ENCODE assay signal across 8 cellular contexts in genomic region chr16:12803203-12804093, GRCh38. TPM values are rescaled to one million over a fixed set of nuclear protein-coding genes. Genes with fewer than 3 reads are reported as not detected.
DNase-seq lines count a peak whose midpoint lies in the region; ATAC-seq, FAIRE-seq and TF ChIP-seq lines count a peak whose summit lies in the region.

TSS of gene CPPED1 (minus strand) at chr16:12803887. CDS start at chr16:12803776, 111 bp downstream.

- H4K20me1 ChIP-seq in HepG2 (ENCODE audit: insufficient read depth, low read length): peaks cover 16% of the 10 kb centered on the region

- in situ Hi-C loops in HepG2 (cut with HindIII; ENCODE audit: extremely low pct_ligation_motif_present, low pct_unique_long_range_greater_than_20kb): loop anchor here (25.0 kb wide), 1 partner anchor 466 kb away; no protein-coding TSS in a partner anchor

- H3K4me3 Mint-ChIP-seq in dendritic cell treated with granulocyte-macrophage colony-stimulating factor and Interleukin-4, amounts not matched to agents 40 ng/mL and 50 ng/mL, for 4 days: peak within 1 kb of the TSS; percentile 85

- H3K9me3 Mint-ChIP-seq in dendritic cell treated with granulocyte-macrophage colony-stimulating factor and Interleukin-4, amounts not matched to agents 40 ng/mL and 50 ng/mL, for 4 days: no peaks in the 10 kb centered on the region

- no peaks in the 10 kb centered on the region; a peak in 1 of 5 replicates for H3K36me3 ChIP-seq in HepG2 (replicated peaks in 1 of 2; ENCODE audit: control insufficient read depth in 1 of 2, insufficient read depth in 2 of 2, low read length in 2 of 2)

- POLR2A ChIA-PET in HepG2 (lab: Yijun Ruan, JAX): interaction anchor here (0.7 to 2.5 kb wide), 15 partner anchors 8 to 237 kb away, joined by 3 to 21 read pairs (median 6); no protein-coding TSS in a partner anchor

- intact Hi-C loops in dendritic cell treated with granulocyte-macrophage colony-stimulating factor and Interleukin-4, amounts not matched to agents 40 ng/mL and 50 ng/mL, for 4 days (cut with micrococcal nuclease): loop anchor here (5.0 kb wide), 1 partner anchor 346 kb away; no protein-coding TSS in a partner anchor
- intact Hi-C loops in HepG2 (cut with micrococcal nuclease; ENCODE audit: unreplicated experiment): loop anchor here (1.0 to 5.0 kb wide), 2 partner anchors 190 to 231 kb away; no protein-coding TSS in a partner anchor

- peaks cover 31% of the 10 kb centered on the region for H3K36me3 Mint-ChIP-seq in dendritic cell treated with granulocyte-macrophage colony-stimulating factor and Interleukin-4, amounts not matched to agents 40 ng/mL and 50 ng/mL, for 4 days (ENCODE audit: low read depth)

- TF ChIP-seq POLR2A in GM19193 (IDR thresholded peaks at IDR 0.05; ENCODE audit: extremely low read depth, insufficient read depth, insufficient read length): peak; percentile 85
- TF ChIP-seq POLR2A in HepG2 (IDR thresholded peaks at IDR 0.05; ENCODE audit: insufficient read depth in 1 of 2, low read depth in 2 of 2, low read length in 2 of 2): peak; percentile 94 to 97

- peak within 1 kb of the TSS; percentile 89 for H3K27ac Mint-ChIP-seq in dendritic cell treated with granulocyte-macrophage colony-stimulating factor and Interleukin-4, amounts not matched to agents 40 ng/mL and 50 ng/mL, for 4 days

- TF ChIP-seq CTCF in HepG2 (CRISPR knock-in tag; IDR thresholded peaks at IDR 0.05): peak; percentile 45

- peak; percentile 82 to 88 for DNase-seq in AML-193 (lab: John Stamatoyannopoulos, UW)
- DNase-seq in NCI-H526 (lab: John Stamatoyannopoulos, UW): peak; percentile 88 to 96
- DNase-seq in activated CD4-positive, alpha-beta T cell treated with anti-CD3 and anti-CD28 coated beads, Interleukin-2, amount 50 U/mL, for 24 hours (ENCODE audit: low read depth in 1 of 2, low spot score in 1 of 2): peak; percentile 88 to 90
- DNase-seq in HepG2 (ENCODE audit: low spot score): peak; percentile 93
- peak; percentile 82 for DNase-seq in stimulated activated CD4-positive, alpha-beta T cell treated with anti-CD3 and anti-CD28 coated beads, Interleukin-2, amount 100 ng/mL, for 4 hours (ENCODE audit: low read depth)

- H3K79me2 ChIP-seq in HepG2 (ENCODE audit: insufficient read depth, low read length): peaks cover 49% of the 10 kb centered on the region

- peak; percentile 60 for FAIRE-seq in HepG2 (lab: Jason Lieb, UNC)

- peak within 1 kb of the TSS; percentile 97 for H3K27ac ChIP-seq in HepG2 (ENCODE audit: extremely low read length, insufficient read depth, low read length)

- CTCF ChIA-PET in HepG2 (lab: Yijun Ruan, JAX; ENCODE audit: low intra/inter-chr PET ratio, low total read pairs): no interaction called here

- peak within 1 kb of the TSS; percentile 99 for H3K4me2 ChIP-seq in HepG2 (ENCODE audit: low read depth, low read length)

- H3K4me3 ChIP-seq in HepG2 (replicated peaks in 1 of 3; ENCODE audit: insufficient read depth in 1 of 3, low read depth in 2 of 3, low read length in 3 of 3): peak within 1 kb of the TSS; percentile 86 to 97 (median 87)

- TF ChIP-seq EP300 in HepG2 (IDR thresholded peaks at IDR 0.05; ENCODE audit: low read depth in 2 of 2, low read length in 2 of 2): peak in 1 of 2 experiments; percentile 89
- TF ChIP-seq EP300 in HepG2 (CRISPR knock-in tag; IDR thresholded peaks at IDR 0.05; ENCODE audit: borderline replicate concordance): peak; percentile 87

- peak; percentile 78 for TF ChIP-seq RAD21 in HepG2 (CRISPR knock-in tag; IDR thresholded peaks at IDR 0.05)

- peaks cover 62% of the 10 kb centered on the region for H3K4me1 Mint-ChIP-seq in dendritic cell treated with granulocyte-macrophage colony-stimulating factor and Interleukin-4, amounts not matched to agents 40 ng/mL and 50 ng/mL, for 4 days (ENCODE audit: low read depth)

- peaks cover 2% of the 10 kb centered on the region for H3K27me3 Mint-ChIP-seq in dendritic cell treated with granulocyte-macrophage colony-stimulating factor and Interleukin-4, amounts not matched to agents 40 ng/mL and 50 ng/mL, for 4 days

- H3K4me1 ChIP-seq in HepG2 (ENCODE audit: insufficient read depth, low read length): peaks cover 58% of the 10 kb centered on the region

- peak within 1 kb of the TSS; percentile 92 for H3K9ac ChIP-seq in HepG2 (ENCODE audit: insufficient read depth, low read depth, low read length)

- BruUV-seq in HepG2 (replicated peaks; lab: Mats Ljungman, UMichigan): no TSS peak

- ATAC-seq in HG03432 (IDR thresholded peaks at IDR 0.05; ENCODE audit: unreplicated experiment) (peak; percentile 88), HepG2 (peak; percentile 92)

- peaks cover 0 to 7% of the 10 kb centered on the region in 2 experiments; a peak in 1 of 5 replicates for H3K27me3 ChIP-seq in HepG2 (ENCODE audit: control insufficient read depth in 1 of 2, insufficient read depth in 2 of 2, low read length in 2 of 2)

- no peaks in the 10 kb centered on the region for H3K9me3 ChIP-seq in HepG2 (ENCODE audit: low read length)

- H2AFZ ChIP-seq in HepG2 (ENCODE audit: low read length): no peak within 1 kb of the TSS

- WGBS in HepG2 (ENCODE audit: low lambda C conversion rate): under 1% methylated on average over 53 of the region's 56 CpGs

TF ChIP-seq in HepG2, 621 proteins besides CTCF, POLR2A, EP300 and RAD21 (continues in another document):
- TF ChIP-seq ZBTB7B (CRISPR knock-in tag; IDR thresholded peaks at IDR 0.05): peak; percentile 97
- peak; percentile 79 for TF ChIP-seq ZNF512 (CRISPR knock-in tag; IDR thresholded peaks at IDR 0.05)
- TF ChIP-seq ZNF430 (CRISPR knock-in tag; IDR thresholded peaks at IDR 0.05): peak; percentile 99
- peak; percentile 97 for TF ChIP-seq ZBTB4 (CRISPR knock-in tag; IDR thresholded peaks at IDR 0.05; ENCODE audit: borderline replicate concordance)

RNA-seq across cellular contexts. Expression of gene CPPED1, which starts in this region (rescaled TPM):
- 66.6 and 118 TPM in 2 replicates for total RNA-seq in HepG2 (2016; rRNA removed; fragmentation: Illumina TruSeq; extraction: Trizol)
- 21.2 and 21.9 TPM in 2 replicates for total RNA-seq in HepG2 (2016; cell fraction: cytosol; rRNA removed; fragmentation: Illumina TruSeq; extraction: Trizol; ENCODE audit: low read depth)
- 68.3 and 113 TPM in 2 replicates for total RNA-seq in HepG2 (2016; cell fraction: insoluble cytoplasmic fraction; rRNA removed; fragmentation: Illumina TruSeq; extraction: Trizol)
- total RNA-seq in HepG2 (2016; cell fraction: membrane; rRNA removed; fragmentation: Illumina TruSeq; extraction: Trizol): 62.9 and 66.9 TPM in 2 replicates
- 58.7 and 62.6 TPM in 2 replicates for total RNA-seq in HepG2 (2016; cell fraction: nucleus; rRNA removed; fragmentation: Illumina TruSeq; extraction: Trizol)
- 62.5 and 71.3 TPM in 2 replicates for polyA plus RNA-seq in HepG2 (2011; rRNA removed)
- 47.6 and 65.5 TPM in 2 replicates for polyA plus RNA-seq in HepG2 (2011; cell fraction: cytosol; rRNA removed)
- 21.8 and 24.9 TPM in 2 replicates for polyA plus RNA-seq in HepG2 (2011; cell fraction: nucleus; rRNA removed)
- 65.8 and 79.3 TPM in 2 replicates for polyA plus RNA-seq in HepG2 (2012)
- 40.3 and 43.5 TPM in 2 replicates for polyA plus RNA-seq in HepG2 (2016; cell fraction: cytosol; fragmentation: Illumina TruSeq; extraction: Trizol; ENCODE audit: low read depth)
- 204 and 209 TPM in 2 replicates for polyA plus RNA-seq in HepG2 (2016; cell fraction: insoluble cytoplasmic fraction; fragmentation: Illumina TruSeq; extraction: Trizol; ENCODE audit: low read depth)
- 63.7 and 78.2 TPM in 2 replicates for polyA plus RNA-seq in HepG2 (2016; cell fraction: membrane; fragmentation: Illumina TruSeq; extraction: Trizol; ENCODE audit: low read depth)
- 75.7 and 79.0 TPM in 2 replicates for polyA plus RNA-seq in HepG2 (2016; cell fraction: nucleus; fragmentation: Illumina TruSeq; extraction: Trizol; ENCODE audit: insufficient read depth, low read depth)
- 6.0 and 117 TPM in 2 replicates for polyA minus RNA-seq in HepG2 (2011; rRNA and poly(A)+ RNA removed; ENCODE audit: low replicate concordance)
- 57.0 and 63.8 TPM in 2 replicates for polyA minus RNA-seq in HepG2 (2011; cell fraction: cytosol; rRNA and poly(A)+ RNA removed)
- polyA minus RNA-seq in HepG2 (2011; cell fraction: nucleus; rRNA and poly(A)+ RNA removed): 65.0 and 68.2 TPM in 2 replicates

Comparison
In these comparisons a context has a peak if more than half of its experiments do, and no peak if none do; other contexts are left out.
1. Peak in every context shown above with its lines: DNase-seq, ATAC-seq, H3K4me3 ChIP-seq and H3K27ac ChIP-seq.